Comparison of ENCODE assay signal across 1 cellular context in the genomic region with DNA sequence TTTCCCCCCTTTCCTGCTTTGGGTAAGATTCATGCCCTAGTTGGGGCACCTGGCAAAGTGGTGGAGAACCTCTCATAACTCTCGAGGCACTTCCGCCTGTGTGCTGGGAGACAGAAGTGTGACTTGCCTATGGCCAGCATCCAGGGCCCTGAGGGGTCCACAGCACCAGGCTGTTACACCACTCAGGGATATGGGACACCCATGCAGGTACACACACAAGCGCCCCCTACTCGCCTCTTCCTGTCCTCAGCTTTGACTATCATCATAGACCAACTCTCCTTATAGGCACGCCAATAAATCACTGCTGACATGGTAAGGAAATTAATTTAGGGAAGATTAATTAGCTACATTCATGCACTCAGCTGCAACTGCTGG.
TF ChIP-seq lines count a peak whose summit lies in the region.

No MANE protein-coding gene starts in this region.

TF ChIP-seq in liver, 16 proteins besides CTCF, POLR2A, EP300 and RAD21 (continued from another document):
- TF ChIP-seq, protein P1, sequence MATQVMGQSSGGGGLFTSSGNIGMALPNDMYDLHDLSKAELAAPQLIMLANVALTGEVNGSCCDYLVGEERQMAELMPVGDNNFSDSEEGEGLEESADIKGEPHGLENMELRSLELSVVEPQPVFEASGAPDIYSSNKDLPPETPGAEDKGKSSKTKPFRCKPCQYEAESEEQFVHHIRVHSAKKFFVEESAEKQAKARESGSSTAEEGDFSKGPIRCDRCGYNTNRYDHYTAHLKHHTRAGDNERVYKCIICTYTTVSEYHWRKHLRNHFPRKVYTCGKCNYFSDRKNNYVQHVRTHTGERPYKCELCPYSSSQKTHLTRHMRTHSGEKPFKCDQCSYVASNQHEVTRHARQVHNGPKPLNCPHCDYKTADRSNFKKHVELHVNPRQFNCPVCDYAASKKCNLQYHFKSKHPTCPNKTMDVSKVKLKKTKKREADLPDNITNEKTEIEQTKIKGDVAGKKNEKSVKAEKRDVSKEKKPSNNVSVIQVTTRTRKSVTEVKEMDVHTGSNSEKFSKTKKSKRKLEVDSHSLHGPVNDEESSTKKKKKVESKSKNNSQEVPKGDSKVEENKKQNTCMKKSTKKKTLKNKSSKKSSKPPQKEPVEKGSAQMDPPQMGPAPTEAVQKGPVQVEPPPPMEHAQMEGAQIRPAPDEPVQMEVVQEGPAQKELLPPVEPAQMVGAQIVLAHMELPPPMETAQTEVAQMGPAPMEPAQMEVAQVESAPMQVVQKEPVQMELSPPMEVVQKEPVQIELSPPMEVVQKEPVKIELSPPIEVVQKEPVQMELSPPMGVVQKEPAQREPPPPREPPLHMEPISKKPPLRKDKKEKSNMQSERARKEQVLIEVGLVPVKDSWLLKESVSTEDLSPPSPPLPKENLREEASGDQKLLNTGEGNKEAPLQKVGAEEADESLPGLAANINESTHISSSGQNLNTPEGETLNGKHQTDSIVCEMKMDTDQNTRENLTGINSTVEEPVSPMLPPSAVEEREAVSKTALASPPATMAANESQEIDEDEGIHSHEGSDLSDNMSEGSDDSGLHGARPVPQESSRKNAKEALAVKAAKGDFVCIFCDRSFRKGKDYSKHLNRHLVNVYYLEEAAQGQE (IDR thresholded peaks at IDR 0.05) = no peak
- TF ChIP-seq YY1 (IDR thresholded peaks at IDR 0.05) = no peak
- no peak for TF ChIP-seq NR2F2 (IDR thresholded peaks at IDR 0.05)
- TF ChIP-seq HNF4A (conservative IDR thresholded peaks at IDR 0.05) = no peak
